ENCODE assay signal across 16 cellular contexts in the genomic region with DNA sequence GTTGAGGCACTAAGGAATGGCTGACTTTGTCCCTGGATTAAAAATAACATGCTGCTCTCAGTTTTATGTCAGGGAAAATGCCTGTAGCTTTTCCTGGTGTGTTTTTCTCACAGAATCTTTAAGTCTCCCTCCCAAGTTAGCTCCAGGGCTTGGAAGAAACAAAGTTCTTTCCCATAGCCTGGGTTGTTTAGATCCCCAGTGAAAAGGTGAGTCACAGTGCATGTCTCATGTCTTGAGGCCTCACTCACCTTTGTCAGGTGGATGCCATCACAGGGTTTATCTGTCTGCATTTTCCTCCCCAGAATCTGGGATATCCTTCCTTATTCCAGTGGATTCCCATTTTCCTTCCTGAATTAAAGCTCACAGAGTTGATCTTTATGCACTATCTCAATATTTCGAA.
DNase-seq lines count a peak whose midpoint lies in the region; ATAC-seq and TF ChIP-seq lines count a peak whose summit lies in the region.
"Had no signal": no experiment of that assay in that cellular context is flagged by ENCODE, and none has a peak within 500 bp of the region (broad histone marks: within the 10 kb centered on the region; RNA-seq: fewer than 3 reads in every experiment).

No MANE protein-coding gene starts in this region.

- CTCF ChIA-PET in PC-3 (lab: Charles Lee), result no interaction called here
- CTCF ChIA-PET in CD8-positive, alpha-beta T cell (lab: Charles Lee), result no interaction called here

- H3K9me2 ChIP-seq in PC-3 (replicated peaks; ENCODE audit: low read length), result no peaks in the 10 kb centered on the region

- H3F3A ChIP-seq in PC-3 (ENCODE audit: low read length, unreplicated experiment), result no peaks in the 10 kb centered on the region

- DNase-seq in HPDE6-E6E7 (ENCODE audit: extremely low spot score) (peak; percentile 19), PC-3 (peak; percentile 5), foreskin keratinocyte (peak; percentile 2 to 45)
- DNase-seq in stimulated activated CD4-positive, alpha-beta T cell treated with anti-CD3 and anti-CD28 coated beads, Interleukin-2, amount 100 ng/mL, for 24 hours, result no peak
- DNase-seq in CD8-positive, alpha-beta T cell, result no peak
- DNase-seq: 8988T; C1 segment of cervical spinal cord; Caco-2; CD4-positive, alpha-beta memory T cell; DMS153; DND-41; H9 had no signal

- H3K27ac ChIP-seq in PC-3 (ENCODE audit: low read length), result no peak overlapping the region
- no peak overlapping the region for H3K27ac ChIP-seq in foreskin keratinocyte
- H3K27ac ChIP-seq in CD8-positive, alpha-beta T cell (ENCODE audit: low read depth, low read length), result no peak overlapping the region
- H3K27ac ChIP-seq: A549 had no signal

- H3K27me3 Mint-ChIP-seq in CD8-positive, alpha-beta T cell (ENCODE audit: low read depth), result no peaks in the 10 kb centered on the region
- H3K27me3 Mint-ChIP-seq: CD4-positive, alpha-beta memory T cell had no signal

- no peak overlapping the region for H3K4me2 ChIP-seq in PC-3 (ENCODE audit: low read length)
- H3K4me2 ChIP-seq: A549, GM23338 had no signal

- H4K20me1 ChIP-seq in PC-3 (ENCODE audit: low read length), result no peaks in the 10 kb centered on the region

- no peak overlapping the region for H2AFZ ChIP-seq in PC-3 (ENCODE audit: low read length)
- H2AFZ ChIP-seq: GM23338 had no signal

- H3K9me3 ChIP-seq in PC-3 (ENCODE audit: low read length), result no peaks in the 10 kb centered on the region
- no peaks in the 10 kb centered on the region for H3K9me3 ChIP-seq in CD8-positive, alpha-beta T cell (ENCODE audit: low read length)
- H3K9me3 ChIP-seq: A549, Caco-2 had no signal

- H3K4me3 ChIP-seq in PC-3 (ENCODE audit: low read length), result no peak overlapping the region
- H3K4me3 ChIP-seq in CD8-positive, alpha-beta T cell (ENCODE audit: low read depth, low read length), result no peak overlapping the region
- H3K4me3 ChIP-seq: A549, GM23338 had no signal

- H3K9ac ChIP-seq in PC-3 (ENCODE audit: low read length), result no peak overlapping the region

- no peaks in the 10 kb centered on the region for H3K4me1 Mint-ChIP-seq in CD8-positive, alpha-beta T cell (ENCODE audit: low read depth)
- H3K4me1 Mint-ChIP-seq: CD4-positive, alpha-beta memory T cell; H9 had no signal

- no peaks in the 10 kb centered on the region for H3K36me3 ChIP-seq in PC-3 (ENCODE audit: low read depth, low read length)
- no peaks in the 10 kb centered on the region for H3K36me3 ChIP-seq in CD8-positive, alpha-beta T cell (ENCODE audit: insufficient read depth, low read length)

- no TSS peak for BruUV-seq in PC-3 (replicated peaks; lab: Mats Ljungman, UMichigan)

- H3K27ac Mint-ChIP-seq in CD8-positive, alpha-beta T cell, result no peak overlapping the region
- H3K27ac Mint-ChIP-seq: CD4-positive, alpha-beta memory T cell; GM23338; H9 had no signal

- H3K79me2 ChIP-seq in PC-3 (ENCODE audit: low read length), result no peaks in the 10 kb centered on the region

- H3K27me3 ChIP-seq in PC-3 (ENCODE audit: low read length) (no peaks in the 10 kb centered on the region), foreskin keratinocyte (no peaks in the 10 kb centered on the region)
- no peaks in the 10 kb centered on the region for H3K27me3 ChIP-seq in CD8-positive, alpha-beta T cell (ENCODE audit: insufficient read depth, low read length)

- POLR2A ChIA-PET in PC-3 (lab: Charles Lee; ENCODE audit: unreplicated experiment), result no interaction called here
- POLR2A ChIA-PET in CD8-positive, alpha-beta T cell (lab: Charles Lee), result no interaction called here

- no peaks in the 10 kb centered on the region for H3K36me3 Mint-ChIP-seq in CD8-positive, alpha-beta T cell
- H3K36me3 Mint-ChIP-seq: CD4-positive, alpha-beta memory T cell had no signal

- H3K9me3 Mint-ChIP-seq in CD8-positive, alpha-beta T cell, result peaks cover 2% of the 10 kb centered on the region
- H3K9me3 Mint-ChIP-seq: GM23338 had no signal

- TF ChIP-seq CTCF in PC-3 (conservative IDR thresholded peaks at IDR 0.05; ENCODE audit: low read depth, low read length), result no peak
- no peak for TF ChIP-seq CTCF in foreskin keratinocyte (conservative IDR thresholded peaks at IDR 0.05)
- no peak for TF ChIP-seq CTCF in CD8-positive, alpha-beta T cell (IDR thresholded peaks at IDR 0.05)

- intact Hi-C loops in PC-3 (cut with micrococcal nuclease), result no loop called here
- intact Hi-C loops in CD8-positive, alpha-beta T cell (cut with DNase I, micrococcal nuclease), result no loop called here

- no peak for ATAC-seq in PC-3
- peak; percentile 50 for ATAC-seq in foreskin keratinocyte
- ATAC-seq in GM18907 (IDR thresholded peaks at IDR 0.05; ENCODE audit: unreplicated experiment), result no peak
- no peak for ATAC-seq in CD8-positive, alpha-beta T cell
- ATAC-seq: A549, GM23338, HCT116 had no signal

- no peaks in the 10 kb centered on the region for H3K4me1 ChIP-seq in PC-3 (ENCODE audit: insufficient read depth, low read length)
- H3K4me1 ChIP-seq in foreskin keratinocyte, result no peaks in the 10 kb centered on the region
- H3K4me1 ChIP-seq in CD8-positive, alpha-beta T cell (ENCODE audit: insufficient read depth, low read length), result no peaks in the 10 kb centered on the region
- H3K4me1 ChIP-seq: A549, Caco-2 had no signal

- no peak overlapping the region for H3K4me3 Mint-ChIP-seq in CD8-positive, alpha-beta T cell
- H3K4me3 Mint-ChIP-seq: CD4-positive, alpha-beta memory T cell; GM23338; H9 had no signal

Comparison
In these comparisons a context has a peak if more than half of its experiments do, and no peak if none do; other contexts are left out.
1. DNase-seq: peak in HPDE6-E6E7 (single experiment), PC-3 (single experiment) and foreskin keratinocyte (2 of 2); none in stimulated activated CD4-positive, alpha-beta T cell treated with anti-CD3 and anti-CD28 coated beads, Interleukin-2, amount 100 ng/mL, for 24 hours (0 of 2) and CD8-positive, alpha-beta T cell (0 of 7).